Comparison of ENCODE assay signal across 8 cellular contexts in genomic region chrX:49001521-49002090, GRCh38. TPM values are rescaled to one million over a fixed set of nuclear protein-coding genes. Genes with fewer than 3 reads are reported as not detected.
DNase-seq lines count a peak whose midpoint lies in the region; ATAC-seq and TF ChIP-seq lines count a peak whose summit lies in the region.

No MANE protein-coding gene starts in this region.

- CTCF ChIA-PET in HEK293T (lab: Yijun Ruan, JAX), result no interaction called here
- CTCF ChIA-PET in activated CD4-positive, alpha-beta T cell treated with anti-CD3 and anti-CD28 coated beads for 36 hours (lab: Charles Lee), result interaction anchor here (0.6 to 1.3 kb wide), 3 partner anchors 42 to 226 kb away, joined by 4 to 5 read pairs (median 4); partner anchors contain the start of gene TFE3

- H3K27me3 Mint-ChIP-seq in activated CD4-positive, alpha-beta T cell treated with anti-CD3 and anti-CD28 coated beads for 36 hours, result no peaks in the 10 kb centered on the region

- no peak for TF ChIP-seq POLR2A in lower leg skin (IDR thresholded peaks at IDR 0.05)

- no peak overlapping the region for H3K27ac ChIP-seq in duodenal mucosa (ENCODE audit: low read depth, low read length)

- peak; percentile 53 for ATAC-seq in activated CD4-positive, alpha-beta T cell treated with anti-CD3 and anti-CD28 coated beads for 36 hours

- peak overlapping the region; percentile 81 to 82 for H3K9ac ChIP-seq in duodenal mucosa (ENCODE audit: low read depth in 1 of 2, low read length in 2 of 2)

- H3K4me3 Mint-ChIP-seq in activated CD4-positive, alpha-beta T cell treated with anti-CD3 and anti-CD28 coated beads for 36 hours, result peak overlapping the region; percentile 97

- peaks cover 36% of the 10 kb centered on the region for H3K4me1 Mint-ChIP-seq in activated CD4-positive, alpha-beta T cell treated with anti-CD3 and anti-CD28 coated beads for 36 hours

- peak overlapping the region; percentile 98 for H3K27ac Mint-ChIP-seq in activated CD4-positive, alpha-beta T cell treated with anti-CD3 and anti-CD28 coated beads for 36 hours

- WGBS in lower leg skin, 2 donors, result 3 to 36% methylated on average over 16 to 17 of the region's 17 CpGs

- TF ChIP-seq CTCF in GM06990 (IDR thresholded peaks at IDR 0.05; ENCODE audit: insufficient read depth, low read length, poor library complexity, severe bottlenecking), result no peak
- TF ChIP-seq CTCF in lower leg skin (IDR thresholded peaks at IDR 0.05), result no peak

- peaks cover 34% of the 10 kb centered on the region for H3K36me3 Mint-ChIP-seq in activated CD4-positive, alpha-beta T cell treated with anti-CD3 and anti-CD28 coated beads for 36 hours (ENCODE audit: low read depth)

- H3K36me3 ChIP-seq in GM06990 (ENCODE audit: control insufficient read depth, insufficient read depth, low read length) (peaks cover 4% of the 10 kb centered on the region; the same call in 1 of the 2 replicates), duodenal mucosa (ENCODE audit: control insufficient read depth in 1 of 2, insufficient read depth in 2 of 2, low read length in 2 of 2) (peaks cover 12 to 24% of the 10 kb centered on the region in 2 donors)

- POLR2A ChIA-PET in HEK293T (lab: Yijun Ruan, JAX), result interaction anchor here (0.7 to 2.0 kb wide), 4 partner anchors 10 to 43 kb away, joined by 4 to 19 read pairs (median 9); partner anchors contain the start of gene TFE3
- POLR2A ChIA-PET in activated CD4-positive, alpha-beta T cell treated with anti-CD3 and anti-CD28 coated beads for 36 hours (lab: Charles Lee), result interaction anchor here (1.0 kb wide), 1 partner anchor 325 kb away, joined by 7 read pairs; no protein-coding TSS in a partner anchor

- no peaks in the 10 kb centered on the region for H3K9me3 Mint-ChIP-seq in activated CD4-positive, alpha-beta T cell treated with anti-CD3 and anti-CD28 coated beads for 36 hours (ENCODE audit: low read depth)

- intact Hi-C loops in activated CD4-positive, alpha-beta T cell treated with anti-CD3 and anti-CD28 coated beads for 36 hours (cut with DNase I, micrococcal nuclease), result loop anchor here (1.0 to 5.0 kb wide), 13 partner anchors 42 to 427 kb away; partner anchors contain the start of genes TFE3 (in 2 of the 2), OTUD5 (in 1 of the 2), PPP1R3F (in 1 of the 2) and PRAF2 (in 1 of the 2)
- intact Hi-C loops in lower leg skin (cut with DNase I; ENCODE audit: low total_unique reads), result no loop called here

- H3K4me1 ChIP-seq in duodenal mucosa (ENCODE audit: control insufficient read depth in 1 of 2, insufficient read depth in 2 of 2, low read length in 2 of 2), result peaks cover 0 to 7% of the 10 kb centered on the region in 2 donors

- H3K27me3 ChIP-seq in GM06990 (replicated peaks; ENCODE audit: control insufficient read depth, insufficient read depth, low read length) (no peaks in the 10 kb centered on the region), duodenal mucosa (ENCODE audit: control insufficient read depth in 1 of 2, insufficient read depth in 2 of 2, low read length in 2 of 2) (no peaks in the 10 kb centered on the region)

- H3K9me3 ChIP-seq in duodenal mucosa (ENCODE audit: control insufficient read depth in 1 of 2, low read length in 2 of 2), result no peaks in the 10 kb centered on the region

- H3K4me3 ChIP-seq in GM06990 (replicated peaks; ENCODE audit: low read depth, low read length) (peak overlapping the region; percentile 71), duodenal mucosa (ENCODE audit: low read depth in 1 of 2, low read length in 2 of 2) (peak overlapping the region; percentile 91), lower leg skin (ENCODE audit: low read depth, poor library complexity, severe bottlenecking) (peak overlapping the region; percentile 52)

- DNase-seq in GM06990 (ENCODE audit: extremely low read depth, insufficient read length), result no peak
- DNase-seq in HEK293T (ENCODE audit: extremely low spot score), result peak; percentile 26
- peak; percentile 2 for DNase-seq in NCI-H1092 (lab: John Stamatoyannopoulos, UW)
- peak; percentile 62 for DNase-seq in activated CD4-positive, alpha-beta T cell treated with anti-CD3 and anti-CD28 coated beads for 36 hours
- DNase-seq in lower leg skin (ENCODE audit: low spot score in 2 of 2), result no peak
- DNase-seq in stimulated activated CD8-positive, alpha-beta memory T cell treated with anti-CD3 and anti-CD28 coated beads, Interleukin-12 subunit alpha, Interleukin-12 subunit beta, amount 100 ng/mL, for 24 hours (ENCODE audit: extremely low read depth), result peak; percentile 3
- DNase-seq in NCI-H1048 (lab: John Stamatoyannopoulos, UW), result no peak

TF ChIP-seq in HEK293T, 16 proteins besides CTCF, POLR2A, EP300 and RAD21:
- no peak for TF ChIP-seq TARDBP (IDR thresholded peaks at IDR 0.05)
- no peak for TF ChIP-seq SP1 (IDR thresholded peaks at IDR 0.05)
- TF ChIP-seq PKNOX1 (IDR thresholded peaks at IDR 0.05), result no peak
- no peak for TF ChIP-seq NFRKB (IDR thresholded peaks at IDR 0.05)
- no peak; the same call in 1 of the 2 replicates for TF ChIP-seq BHLHE40 (IDR thresholded peaks at IDR 0.05; ENCODE audit: borderline replicate concordance)
- no peak for TF ChIP-seq CTBP1 (IDR thresholded peaks at IDR 0.05; ENCODE audit: borderline replicate concordance)
- no peak for TF ChIP-seq ARNT (IDR thresholded peaks at IDR 0.05)
- TF ChIP-seq HDGF (IDR thresholded peaks at IDR 0.05; ENCODE audit: borderline replicate concordance), result no peak
TF ChIP-seq in HEK293T: peak in this region for 0.

RNA-seq across cellular contexts. Expression of gene GRIPAP1, which starts 0.5 kb away (rescaled TPM):
- 10 to 100 TPM; 57.8 to 63.3 TPM for total RNA-seq in activated CD4-positive, alpha-beta T cell treated with anti-CD3 and anti-CD28 coated beads for 36 hours
- total RNA-seq in lower leg skin, result 10 to 100 TPM; 30.0 to 43.7 (median 32.4) TPM

RNA-seq across cellular contexts. Expression of gene KCND1, which starts 30.0 kb away (rescaled TPM):
- total RNA-seq in activated CD4-positive, alpha-beta T cell treated with anti-CD3 and anti-CD28 coated beads for 36 hours, result 1 to 10 TPM; 2.5 to 2.8 TPM
- total RNA-seq in lower leg skin, result under 1 TPM; 0.08 to 0.72 (median 0.33) TPM

RNA-seq across cellular contexts. Expression of gene TFE3, which starts 41.6 kb away (rescaled TPM):
- total RNA-seq in activated CD4-positive, alpha-beta T cell treated with anti-CD3 and anti-CD28 coated beads for 36 hours, result 10 to 100 TPM; 27.1 to 27.5 TPM
- total RNA-seq in lower leg skin, result 10 to 100 TPM; 37.1 to 55.9 (median 53.6) TPM

RNA-seq across cellular contexts. Expression of gene OTUD5, which starts 44.2 kb away (rescaled TPM):
- total RNA-seq in activated CD4-positive, alpha-beta T cell treated with anti-CD3 and anti-CD28 coated beads for 36 hours, result 10 to 100 TPM; 68.0 to 98.1 TPM
- total RNA-seq in lower leg skin, result 10 to 100 TPM; 47.2 to 66.8 (median 53.6) TPM

RNA-seq across cellular contexts. Expression of gene CCDC120, which starts 57.2 kb away (rescaled TPM):
- total RNA-seq in activated CD4-positive, alpha-beta T cell treated with anti-CD3 and anti-CD28 coated beads for 36 hours, result 1 to 10 TPM; 3.1 to 3.6 TPM
- total RNA-seq in lower leg skin, result 10 to 100 TPM; 33.7 to 51.9 (median 36.0) TPM

Comparison
In these comparisons a context has a peak if more than half of its experiments do, and no peak if none do; other contexts are left out.
1. DNase-seq: peak in HEK293T (single experiment), NCI-H1092 (single experiment), activated CD4-positive, alpha-beta T cell treated with anti-CD3 and anti-CD28 coated beads for 36 hours (single experiment) and stimulated activated CD8-positive, alpha-beta memory T cell treated with anti-CD3 and anti-CD28 coated beads, Interleukin-12 subunit alpha, Interleukin-12 subunit beta, amount 100 ng/mL, for 24 hours (single experiment); none in GM06990 (single experiment), lower leg skin (0 of 2) and NCI-H1048 (single experiment).
2. Peak in every context shown above with its lines, with median percentiles within 50 percentile points of each other: H3K4me3 ChIP-seq.